Comparison of ENCODE assay signal across 2 cellular contexts in genomic region chr5:65969539-65970393, GRCh38.
A peak's percentile ranks its signal among the peaks of the same experiment; 100 is the strongest.
TF ChIP-seq lines count a peak whose summit lies in the region.

No MANE protein-coding gene starts in this region.

TF ChIP-seq in IMR-90, 13 proteins besides CTCF, POLR2A, EP300 and RAD21:
- TF ChIP-seq FOS (IDR thresholded peaks at IDR 0.05; ENCODE audit: low read depth, low read length) (no peak), BHLHE40 (IDR thresholded peaks at IDR 0.05; ENCODE audit: low read depth, low read length) (no peak), CHD1 (IDR thresholded peaks at IDR 0.05; ENCODE audit: low read depth, low read length) (no peak), SMC3 (IDR thresholded peaks at IDR 0.05; ENCODE audit: low read depth, low read length) (no peak)

TF ChIP-seq in K562, 482 proteins besides CTCF, POLR2A, EP300 and RAD21:
- TF ChIP-seq MCM7 (IDR thresholded peaks at IDR 0.05) (no peak), RFX1 (IDR thresholded peaks at IDR 0.05) (no peak), ETS1 (conservative IDR thresholded peaks at IDR 0.05; ENCODE audit: control insufficient read depth, low read depth, low read length) (no peak), ZBTB40 (IDR thresholded peaks at IDR 0.05) (0 out of 2 replicates have a peak, but pooled peaks have one; percentile 15), ZBTB40 (CRISPR knock-in tag; IDR thresholded peaks at IDR 0.05) (no peak), NFYB (IDR thresholded peaks at IDR 0.05; ENCODE audit: extremely low read depth, insufficient read length) (no peak), E2F5 (CRISPR knock-in tag; IDR thresholded peaks at IDR 0.05) (no peak), CCNT2 (IDR thresholded peaks at IDR 0.05; ENCODE audit: borderline replicate concordance, extremely low read depth, insufficient read length, low read depth, low read length) (no peak)
TF ChIP-seq in K562: peak in this region for 1.
